In genomic region chr1:77594366-77595112, GRCh38 we compare ENCODE assay signal across 11 cellular contexts.
A peak's percentile ranks its signal among the peaks of the same experiment; 100 is the strongest.
DNase-seq lines count a peak whose midpoint lies in the region; ATAC-seq, FAIRE-seq and TF ChIP-seq lines count a peak whose summit lies in the region.
"Had no signal": no experiment of that assay in that cellular context is flagged by ENCODE, and none has a peak within 500 bp of the region (broad histone marks: within the 10 kb centered on the region; RNA-seq: fewer than 3 reads in every experiment).

No MANE protein-coding gene starts in this region.

- no peaks in the 10 kb centered on the region for H3K9me3 ChIP-seq in small intestine (ENCODE audit: control insufficient read depth, low read depth)

- FAIRE-seq in small intestine (lab: Jason Lieb, UNC) = no peak

- H3K4me1 ChIP-seq in small intestine (ENCODE audit: control insufficient read depth in 2 of 2, insufficient read depth in 1 of 2, low read depth in 1 of 2, low read length in 1 of 2) = no peaks in the 10 kb centered on the region

- no peak overlapping the region for H3K27ac ChIP-seq in small intestine (ENCODE audit: low read depth in 1 of 2, low read length in 1 of 2)

- WGBS in small intestine, 3 donors = 58 to 92% (median 64%) methylated on average over 1 of the region's 1 CpG

- no peaks in the 10 kb centered on the region for H3K27me3 ChIP-seq in small intestine (ENCODE audit: control insufficient read depth in 2 of 2, insufficient read depth in 2 of 2, low read length in 2 of 2)

- H3K36me3 ChIP-seq in small intestine (ENCODE audit: control insufficient read depth in 2 of 2, insufficient read depth in 2 of 2, low read length in 2 of 2) = no peaks in the 10 kb centered on the region

- DNase-seq in epithelial cell of esophagus (ENCODE audit: low read depth) = peak; percentile 28
- DNase-seq in small intestine = no peak
- DNase-seq in MV-4-11 (lab: John Stamatoyannopoulos, UW) = no peak
- no peak for DNase-seq in ecto neural progenitor cell (ENCODE audit: low spot score)
- no peak for DNase-seq in nucleus accumbens (lab: John Stamatoyannopoulos, UW)
- DNase-seq: activated T-cell treated with anti-CD3 and anti-CD28 coated beads for 4 hours, DMS79 treated with DMSO at 0.1 percent for 48 hours, NCI-H345 had no signal

- no peak overlapping the region for H3K4me3 ChIP-seq in epithelial cell of esophagus (ENCODE audit: low read length)
- H3K4me3 ChIP-seq in small intestine (ENCODE audit: low read depth in 1 of 2, low read length in 2 of 2) = no peak overlapping the region

- TF ChIP-seq CTCF in epithelial cell of esophagus (IDR thresholded peaks at IDR 0.05; ENCODE audit: insufficient read depth, low read depth, low read length, missing control alignments) = no peak

- ATAC-seq in GM18868 (IDR thresholded peaks at IDR 0.05; ENCODE audit: unreplicated experiment) = peak; percentile 87
- peak; percentile 90 for ATAC-seq in GM21526 (IDR thresholded peaks at IDR 0.05; ENCODE audit: low FRiP score, unreplicated experiment)
- ATAC-seq in HG03097 (IDR thresholded peaks at IDR 0.05; ENCODE audit: low FRiP score, unreplicated experiment) = peak; percentile 88
